ENCODE assay signal across 22 cellular contexts in genomic region chr2:62147610-62148301, GRCh38. TPM values are rescaled to one million over a fixed set of nuclear protein-coding genes. Genes with fewer than 3 reads are reported as not detected.
A peak's percentile ranks its signal among the peaks of the same experiment; 100 is the strongest.
DNase-seq lines count a peak whose midpoint lies in the region; FAIRE-seq and TF ChIP-seq lines count a peak whose summit lies in the region.
"Had no signal": no experiment of that assay in that cellular context is flagged by ENCODE, and none has a peak within 500 bp of the region (broad histone marks: within the 10 kb centered on the region; RNA-seq: fewer than 3 reads in every experiment).

No MANE protein-coding gene starts in this region.

- no peak for FAIRE-seq in RCC 7860 (lab: Jason Lieb, UNC)
- FAIRE-seq: G401.6, GM18507, urothelium cell line had no signal

- H3K9ac ChIP-seq in BLaER1 (no peak overlapping the region), Loucy (ENCODE audit: low read depth, low read length, poor library complexity, severe bottlenecking) (no peak overlapping the region), mammary epithelial cell (ENCODE audit: insufficient read depth, low read length) (no peak overlapping the region)
- H3K9ac ChIP-seq: neural progenitor cell had no signal

- H3K27ac ChIP-seq in BLaER1 (peak overlapping the region; percentile 39), mammary epithelial cell (ENCODE audit: insufficient read depth, low read depth, low read length) (peak overlapping the region; percentile 61)
- H3K27ac ChIP-seq: HL-60, neural progenitor cell had no signal

- no peaks in the 10 kb centered on the region for H3K9me3 Mint-ChIP-seq in activated naive CD4-positive, alpha-beta T cell treated with anti-CD3 and anti-CD28 coated beads for 36 hours
- H3K9me3 Mint-ChIP-seq: CD4-positive, alpha-beta memory T cell; neural progenitor cell; WTC11 had no signal

- H3K9me3 ChIP-seq in BLaER1 (peaks cover 4% of the 10 kb centered on the region; the same call in 1 of the 2 replicates), Loucy (ENCODE audit: insufficient read depth, low read depth, low read length) (no peaks in the 10 kb centered on the region), mammary epithelial cell (replicated peaks; ENCODE audit: insufficient read depth, low read length) (no peaks in the 10 kb centered on the region)

- no peak overlapping the region for H2AFZ ChIP-seq in Loucy (ENCODE audit: low read length)
- no peak overlapping the region for H2AFZ ChIP-seq in mammary epithelial cell (ENCODE audit: low read depth, low read length)
- H2AFZ ChIP-seq: neural progenitor cell had no signal

- no peak for TF ChIP-seq CTCF in Loucy (conservative IDR thresholded peaks at IDR 0.05; ENCODE audit: low read length)
- TF ChIP-seq CTCF in mammary epithelial cell (conservative IDR thresholded peaks at IDR 0.05 in 1 of 2, IDR thresholded peaks at IDR 0.05 in 1 of 2; ENCODE audit: extremely low read depth in 1 of 2, insufficient read depth in 1 of 2, low read depth in 1 of 2, low read length in 2 of 2), result peak in 1 of 2 donors; percentile 7

- no peaks in the 10 kb centered on the region for H4K20me1 ChIP-seq in BLaER1
- no peaks in the 10 kb centered on the region for H4K20me1 ChIP-seq in Loucy (ENCODE audit: insufficient read depth, low read length, poor library complexity, severe bottlenecking)
- H4K20me1 ChIP-seq in mammary epithelial cell (ENCODE audit: insufficient read depth, low read length), result no peaks in the 10 kb centered on the region

- 0 out of 2 replicates have a peak, but pooled peaks cover 2% of the 10 kb centered on the region for H3F3A ChIP-seq in Loucy (ENCODE audit: low read depth)

- in situ Hi-C loops in mammary epithelial cell (cut with MboI; ENCODE audit: low sequenced_read_pairs in 2 of 2), result no loop called here

- H3K4me3 ChIP-seq in BLaER1 (peak overlapping the region; percentile 42; the same call in 1 of the 2 replicates), Loucy (ENCODE audit: low read length, poor library complexity, severe bottlenecking) (no peak overlapping the region), mammary epithelial cell (replicated peaks in 1 of 3; ENCODE audit: insufficient read depth in 1 of 3, low read depth in 2 of 3, low read length in 3 of 3) (no peak overlapping the region)
- H3K4me3 ChIP-seq: lung, neural progenitor cell had no signal

- no peaks in the 10 kb centered on the region for H3K36me3 ChIP-seq in BLaER1
- no peaks in the 10 kb centered on the region for H3K36me3 ChIP-seq in Loucy (ENCODE audit: insufficient read depth, low read length)
- H3K36me3 ChIP-seq in mammary epithelial cell (ENCODE audit: insufficient read depth, low read length), result no peaks in the 10 kb centered on the region
- H3K36me3 ChIP-seq: neural progenitor cell had no signal

- H3K36me3 Mint-ChIP-seq in activated naive CD4-positive, alpha-beta T cell treated with anti-CD3 and anti-CD28 coated beads for 36 hours (ENCODE audit: low read depth), result no peaks in the 10 kb centered on the region
- H3K36me3 Mint-ChIP-seq: neural progenitor cell, WTC11 had no signal

- H3K4me1 ChIP-seq in BLaER1 (peaks cover 58% of the 10 kb centered on the region), Loucy (ENCODE audit: insufficient read depth, low read length, poor library complexity, severe bottlenecking) (peaks cover 66% of the 10 kb centered on the region), mammary epithelial cell (ENCODE audit: insufficient read depth, low read length) (peaks cover 42% of the 10 kb centered on the region)

- intact Hi-C loops in mammary epithelial cell (cut with micrococcal nuclease), result loop anchor here (2.0 to 5.0 kb wide), 3 partner anchors 49 to 265 kb away; partner anchors contain the start of gene B3GNT2
- intact Hi-C loops in activated naive CD4-positive, alpha-beta T cell treated with anti-CD3 and anti-CD28 coated beads for 36 hours (cut with micrococcal nuclease), result no loop called here

- peaks cover 4% of the 10 kb centered on the region for H3K4me1 Mint-ChIP-seq in activated naive CD4-positive, alpha-beta T cell treated with anti-CD3 and anti-CD28 coated beads for 36 hours (ENCODE audit: low read depth)

- H3K4me2 ChIP-seq in BLaER1, result peak overlapping the region; percentile 74
- peak overlapping the region; percentile 4 for H3K4me2 ChIP-seq in Loucy (ENCODE audit: low read depth, low read length, poor library complexity, severe bottlenecking)
- H3K4me2 ChIP-seq in mammary epithelial cell (ENCODE audit: insufficient read depth, low read depth, low read length), result peak overlapping the region; percentile 1
- H3K4me2 ChIP-seq: neural progenitor cell had no signal

- no peaks in the 10 kb centered on the region for H3K9me2 ChIP-seq in Loucy (replicated peaks; ENCODE audit: low read depth, low read length)

- no peak overlapping the region for H3K4me3 Mint-ChIP-seq in activated naive CD4-positive, alpha-beta T cell treated with anti-CD3 and anti-CD28 coated beads for 36 hours
- H3K4me3 Mint-ChIP-seq: activated CD8-positive, alpha-beta memory T cell treated with anti-CD3 and anti-CD28 coated beads, Interleukin-2, amount 10 ng/mL, durations not matched to agents 7 days and 5 days; CD4-positive, alpha-beta memory T cell; neural progenitor cell; WTC11 had no signal

- H3K27ac Mint-ChIP-seq in activated naive CD4-positive, alpha-beta T cell treated with anti-CD3 and anti-CD28 coated beads for 36 hours, result no peak overlapping the region
- H3K27ac Mint-ChIP-seq: activated CD8-positive, alpha-beta memory T cell treated with anti-CD3 and anti-CD28 coated beads, Interleukin-2, amount 10 ng/mL, durations not matched to agents 7 days and 5 days; neural progenitor cell; stimulated activated naive B cell treated with anti-CD40 and anti-IgM and Interleukin-4, amounts not matched to agents 10 μg/mL and 1 μg/mL and 100 μg/mL, for 72 hours; WTC11 had no signal

- H3K27me3 Mint-ChIP-seq in activated naive CD4-positive, alpha-beta T cell treated with anti-CD3 and anti-CD28 coated beads for 36 hours (ENCODE audit: low read depth), result no peaks in the 10 kb centered on the region
- H3K27me3 Mint-ChIP-seq: activated CD8-positive, alpha-beta memory T cell treated with anti-CD3 and anti-CD28 coated beads, Interleukin-2, amount 10 ng/mL, durations not matched to agents 7 days and 5 days; CD4-positive, alpha-beta memory T cell; stimulated activated naive B cell treated with anti-CD40 and anti-IgM and Interleukin-4, amounts not matched to agents 10 μg/mL and 1 μg/mL and 100 μg/mL, for 72 hours had no signal

- BruUV-seq in mammary epithelial cell (replicated peaks; lab: Mats Ljungman, UMichigan), result TSS peak; percentile 48

- CTCF ChIA-PET in mammary epithelial cell (lab: Charles Lee; ENCODE audit: low non-redundant PET), result interaction anchor here (0.5 to 0.6 kb wide), 2 partner anchors 14 to 60 kb away, joined by 5 to 7 read pairs; no protein-coding TSS in a partner anchor
- CTCF ChIA-PET in activated naive CD4-positive, alpha-beta T cell treated with anti-CD3 and anti-CD28 coated beads for 36 hours (lab: Charles Lee), result interaction anchor here (0.6 to 1.3 kb wide), 3 partner anchors 46 to 87 kb away, joined by 3 read pairs; no protein-coding TSS in a partner anchor

- peaks cover 67% of the 10 kb centered on the region for H3K79me2 ChIP-seq in Loucy (ENCODE audit: insufficient read depth, low read length)
- H3K79me2 ChIP-seq in mammary epithelial cell (ENCODE audit: insufficient read depth, low read length), result no peaks in the 10 kb centered on the region

- H3K27me3 ChIP-seq in BLaER1 (no peaks in the 10 kb centered on the region), Loucy (ENCODE audit: insufficient read depth, low read length, poor library complexity, severe bottlenecking) (no peaks in the 10 kb centered on the region), mammary epithelial cell (ENCODE audit: insufficient read depth, low read length) (no peaks in the 10 kb centered on the region)
- H3K27me3 ChIP-seq: neural progenitor cell had no signal

- DNase-seq in mammary epithelial cell (peak; percentile 95), kidney glomerular epithelial cell (lab: John Stamatoyannopoulos, UW) (peak; percentile 12), RCC 7860 (ENCODE audit: low spot score) (no peak), DMS153 treated with DMSO at 0.1 percent for 48 hours (lab: John Stamatoyannopoulos, UW; ENCODE audit: unreplicated experiment) (no peak), cortex of kidney (lab: John Stamatoyannopoulos, UW) (no peak)
- no peak for DNase-seq in activated naive CD4-positive, alpha-beta T cell treated with anti-CD3 and anti-CD28 coated beads for 36 hours
- DNase-seq: activated CD8-positive, alpha-beta memory T cell treated with anti-CD3 and anti-CD28 coated beads, Interleukin-2, amount 10 ng/mL, durations not matched to agents 7 days and 5 days; activated naive CD4-positive, alpha-beta T cell; CD4-positive, alpha-beta memory T cell; central memory CD4-positive, alpha-beta T cell; erythroblast; NCI-H1048; stimulated activated naive B cell treated with anti-CD40 and anti-IgM and Interleukin-4, amounts not matched to agents 10 μg/mL and 1 μg/mL and 100 μg/mL, for 72 hours had no signal

- 29% methylated on average over 4 of the region's 4 CpGs for WGBS in mammary epithelial cell (ENCODE audit: low coverage, missing lambda C conversion rate)

- dilution Hi-C loops in mammary epithelial cell (cut with HindIII; ENCODE audit: low sequenced_read_pairs), result no loop called here

RNA-seq across cellular contexts. Expression of gene B3GNT2, which starts 48.2 kb away (rescaled TPM):
- total RNA-seq in mammary epithelial cell, result 10 to 100 TPM; 35.2 to 44.8 TPM
- polyA plus RNA-seq in mammary epithelial cell, result 21.2 TPM
- polyA minus RNA-seq in mammary epithelial cell, result 32.4 TPM
- 10 to 100 TPM; 31.2 to 33.0 TPM for total RNA-seq in activated naive CD4-positive, alpha-beta T cell treated with anti-CD3 and anti-CD28 coated beads for 36 hours

Comparison
In these comparisons a context has a peak if more than half of its experiments do, and no peak if none do; other contexts are left out.
1. H3K4me2 ChIP-seq: peak in every context shown above with its lines; median percentile 74 in BLaER1; 4 in Loucy; 1 in mammary epithelial cell.
2. DNase-seq: peak in mammary epithelial cell (single experiment) and kidney glomerular epithelial cell (single experiment); none in RCC 7860 (single experiment), DMS153 treated with DMSO at 0.1 percent for 48 hours (single experiment), activated naive CD4-positive, alpha-beta T cell treated with anti-CD3 and anti-CD28 coated beads for 36 hours (single experiment) and cortex of kidney (single experiment).